9 cellular contexts compared by ENCODE assay signal in the genomic region with DNA sequence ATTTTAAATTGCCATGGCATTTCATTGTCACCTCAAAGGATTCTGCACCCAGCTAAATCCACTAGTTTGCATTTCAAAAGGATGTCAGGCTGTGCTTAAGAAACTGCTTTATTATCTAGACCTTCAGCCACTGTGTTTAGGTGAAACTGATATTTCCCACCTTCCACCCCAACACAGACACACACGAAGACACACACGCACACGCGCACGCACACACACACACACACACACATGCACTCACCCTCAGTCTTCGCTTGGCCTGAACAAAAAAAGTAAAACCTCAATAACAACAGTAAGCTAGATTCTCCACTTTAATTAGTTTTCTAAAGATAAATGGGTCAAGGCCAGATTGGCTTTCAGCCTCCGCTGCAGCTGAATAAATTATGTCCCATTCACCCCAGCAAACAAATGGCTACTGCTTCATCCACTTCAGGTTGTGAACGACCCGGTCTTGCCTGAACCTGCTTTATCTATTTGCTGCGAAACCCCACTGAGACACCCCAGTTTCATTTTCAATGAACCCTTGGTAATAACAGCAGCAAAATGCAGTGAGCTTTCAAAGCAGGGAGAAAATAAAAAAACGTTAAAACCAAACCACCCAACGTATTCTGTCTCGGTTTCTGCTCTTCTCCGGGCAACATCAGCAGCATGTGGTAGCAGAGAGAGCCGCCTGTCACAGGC.
DNase-seq lines count a peak whose midpoint lies in the region; ATAC-seq and TF ChIP-seq lines count a peak whose summit lies in the region.
"Had no signal": no experiment of that assay in that cellular context is flagged by ENCODE, and none has a peak within 500 bp of the region (broad histone marks: within the 10 kb centered on the region; RNA-seq: fewer than 3 reads in every experiment).

No MANE protein-coding gene starts in this region.

- DNase-seq in Ammon's horn (ENCODE audit: low spot score) (peak; percentile 25), adrenal gland (peak in 4 of 7 donors; percentile 17 to 23 (median 22)), testis (no peak), dermis blood vessel endothelial cell (no peak), progenitor cell of endocrine pancreas (ENCODE audit: low spot score, unreplicated experiment) (no peak)
- no peak for DNase-seq in stimulated activated CD4-positive, alpha-beta T cell treated with anti-CD3 and anti-CD28 coated beads, Interleukin-4, amount 100 ng/mL, for 24 hours

- intact Hi-C loops in adrenal gland (cut with DNase I) = no loop called here
- intact Hi-C loops in testis (cut with DNase I; ENCODE audit: low total_unique reads) = no loop called here

- 37 to 41% (median 38%) methylated on average over 15 of the region's 15 CpGs for WGBS in adrenal gland, 4 donors
- WGBS in testis, 2 donors = 44 to 57% methylated on average over 15 of the region's 15 CpGs

- peaks cover 6 to 26% of the 10 kb centered on the region in 2 donors for H3K4me1 ChIP-seq in adrenal gland (replicated peaks in 1 of 2)
- no peaks in the 10 kb centered on the region for H3K4me1 ChIP-seq in testis

- no peaks in the 10 kb centered on the region for H3K27me3 Mint-ChIP-seq in progenitor cell of endocrine pancreas

- TF ChIP-seq CTCF in adrenal gland (IDR thresholded peaks at IDR 0.05) (no peak), testis (IDR thresholded peaks at IDR 0.05) (no peak), progenitor cell of endocrine pancreas (IDR thresholded peaks at IDR 0.05; ENCODE audit: unreplicated experiment) (no peak)

- H3K4me3 ChIP-seq in adrenal gland (peak overlapping the region in 1 of 4 donors; percentile 11), testis (no peak overlapping the region)

- H3K9me3 ChIP-seq in adrenal gland (replicated peaks in 1 of 3) = no peaks in the 10 kb centered on the region
- no peaks in the 10 kb centered on the region for H3K9me3 ChIP-seq in testis

- no peak for TF ChIP-seq POLR2A in adrenal gland (IDR thresholded peaks at IDR 0.05)
- TF ChIP-seq POLR2A in testis (IDR thresholded peaks at IDR 0.05) = no peak

- H3K27ac Mint-ChIP-seq in progenitor cell of endocrine pancreas = no peak overlapping the region

- peaks cover 16% of the 10 kb centered on the region for H3K4me1 Mint-ChIP-seq in progenitor cell of endocrine pancreas (ENCODE audit: low read depth)

- ATAC-seq in GM19324 (IDR thresholded peaks at IDR 0.05; ENCODE audit: low FRiP score, unreplicated experiment) (peak; percentile 98), HG03558 (IDR thresholded peaks at IDR 0.05; ENCODE audit: extremely low read depth, unreplicated experiment) (peak; percentile 69)

- peaks cover 1% of the 10 kb centered on the region for H3K36me3 Mint-ChIP-seq in progenitor cell of endocrine pancreas (ENCODE audit: insufficient read depth)

- peak overlapping the region in 3 of 5 donors; percentile 7 to 56 (median 49) for H3K27ac ChIP-seq in adrenal gland
- H3K27ac ChIP-seq in testis = no peak overlapping the region
- H3K27ac ChIP-seq: C4-2B had no signal

- H3K36me3 ChIP-seq in adrenal gland (replicated peaks in 1 of 2) = no peaks in the 10 kb centered on the region
- H3K36me3 ChIP-seq in testis (ENCODE audit: low read depth, missing control alignments) = no peaks in the 10 kb centered on the region

- H3K27me3 ChIP-seq in adrenal gland (no peaks in the 10 kb centered on the region), testis (no peaks in the 10 kb centered on the region)

- H3K4me3 Mint-ChIP-seq in progenitor cell of endocrine pancreas (ENCODE audit: low read depth) = no peak overlapping the region

- H3K9me3 Mint-ChIP-seq in progenitor cell of endocrine pancreas (ENCODE audit: low read depth) = no peaks in the 10 kb centered on the region

Comparison
In these comparisons a context has a peak if more than half of its experiments do, and no peak if none do; other contexts are left out.
1. DNase-seq: peak in Ammon's horn (single experiment) and adrenal gland (4 of 7); none in testis (single experiment), dermis blood vessel endothelial cell (single experiment), progenitor cell of endocrine pancreas (single experiment) and stimulated activated CD4-positive, alpha-beta T cell treated with anti-CD3 and anti-CD28 coated beads, Interleukin-4, amount 100 ng/mL, for 24 hours (single experiment).
2. H3K27ac ChIP-seq: peak in adrenal gland (3 of 5); none in testis (0 of 2).